ENCODE assay signal across 15 cellular contexts in the genomic region with DNA sequence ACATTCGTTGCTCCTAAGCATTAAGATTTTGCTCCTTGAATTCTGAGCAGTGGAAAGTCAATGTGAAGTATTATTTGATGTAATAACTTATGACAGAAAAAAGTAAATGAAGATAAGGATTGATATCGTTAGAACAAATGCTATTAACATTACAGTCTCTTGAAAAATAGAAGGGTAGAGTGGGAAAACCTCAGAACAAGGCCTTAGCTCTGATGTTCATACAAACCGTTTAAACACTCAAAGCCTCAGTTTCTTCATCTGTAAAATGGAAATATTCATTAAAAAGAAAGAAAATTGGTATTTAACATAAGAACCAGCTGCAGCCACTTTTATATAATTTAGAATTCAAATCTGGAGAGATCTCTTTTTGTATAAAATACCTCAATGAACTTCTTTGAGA.
"Had no signal": no experiment of that assay in that cellular context is flagged by ENCODE, and none has a peak within 500 bp of the region (broad histone marks: within the 10 kb centered on the region; RNA-seq: fewer than 3 reads in every experiment).

No MANE protein-coding gene starts in this region.

- DNase-seq: activated CD4-positive, alpha-beta T cell treated with anti-CD3 and anti-CD28 coated beads, Interleukin-2, amount 50 U/mL, for 1 hour; activated naive CD4-positive, alpha-beta T cell treated with anti-CD3 and anti-CD28 coated beads, Interleukin-2, amount 10 ng/mL, durations not matched to agents 7 days and 5 days; activated T-cell treated with anti-CD3 and anti-CD28 coated beads for 4 hours; adrenal gland; head of caudate nucleus; nephron progenitor cell; stimulated activated CD4-positive, alpha-beta T cell treated with anti-CD3 and anti-CD28 coated beads, Interleukin-15, amount 100 ng/mL, for 24 hours; stimulated activated CD4-positive, alpha-beta T cell treated with anti-CD3 and anti-CD28 coated beads, Interleukin-4, amount 100 ng/mL, for 4 hours; thyroid gland had no signal

- H3K4me1 ChIP-seq: adrenal gland, vagina had no signal

- H3K27me3 ChIP-seq: adrenal gland, body of pancreas, thyroid gland, vagina had no signal

- ATAC-seq: activated T-helper 17 cell treated with anti-CD3 and anti-CD28 coated beads, Interleukin-2, amount 50 U/mL, for 72 hours; esophagus mucosa; left lobe of liver had no signal

- H3K9me3 ChIP-seq: adrenal gland, body of pancreas, thyroid gland, vagina had no signal

- H3K27ac ChIP-seq: adrenal gland, thyroid gland, vagina had no signal

- FAIRE-seq: islet of Langerhans had no signal

- H3K36me3 ChIP-seq: adrenal gland, thyroid gland, vagina had no signal

- H3K4me3 ChIP-seq: adrenal gland, body of pancreas, thyroid gland, vagina had no signal
